1 cellular context compared by ENCODE assay signal in genomic region chr16:80029706-80030481, GRCh38.
A peak's percentile ranks its signal among the peaks of the same experiment; 100 is the strongest.
TF ChIP-seq lines count a peak whose summit lies in the region.

No MANE protein-coding gene starts in this region.

TF ChIP-seq in K562, 482 proteins besides CTCF, POLR2A, EP300 and RAD21 (continued from another document):
- TF ChIP-seq MECOM (CRISPR knock-in tag; IDR thresholded peaks at IDR 0.05) (0 out of 2 replicates have a peak, but pooled peaks have one; percentile 18), PHF21A (IDR thresholded peaks at IDR 0.05; ENCODE audit: borderline replicate concordance, low read depth) (no peak), NR1H2 (CRISPR knock-in tag; IDR thresholded peaks at IDR 0.05) (no peak), ETV1 (tag; conservative IDR thresholded peaks at IDR 0.05; ENCODE audit: low read depth) (0 out of 2 replicates have a peak, but pooled peaks have one; percentile 8), NR2F6 (CRISPR knock-in tag; IDR thresholded peaks at IDR 0.05) (no peak), GABPA (tag; conservative IDR thresholded peaks at IDR 0.05; ENCODE audit: low read depth) (no peak), ZNF592 (IDR thresholded peaks at IDR 0.05) (0 out of 2 replicates have a peak, but pooled peaks have one; percentile 48), NR2C1 (IDR thresholded peaks at IDR 0.05) (no peak), NR2C1 (tag; IDR thresholded peaks at IDR 0.05) (0 out of 2 replicates have a peak, but pooled peaks have one; percentile 24), ZNF668 (CRISPR knock-in tag; IDR thresholded peaks at IDR 0.05) (0 out of 2 replicates have a peak, but pooled peaks have one; percentile 22)
